In genomic region chr11:116072776-116073175, GRCh38 we compare ENCODE assay signal across 13 cellular contexts.
DNase-seq lines count a peak whose midpoint lies in the region; TF ChIP-seq lines count a peak whose summit lies in the region.
"Had no signal": no experiment of that assay in that cellular context is flagged by ENCODE, and none has a peak within 500 bp of the region (broad histone marks: within the 10 kb centered on the region; RNA-seq: fewer than 3 reads in every experiment).

No MANE protein-coding gene starts in this region.

- H3K27ac ChIP-seq in H9 (ENCODE audit: insufficient read length, low read depth, low read length) (no peak overlapping the region), trophoblast cell (ENCODE audit: low read depth, low read length) (peak overlapping the region; percentile 94), tibial artery (no peak overlapping the region)
- H3K27ac ChIP-seq: colonic mucosa had no signal

- H2BK120ac ChIP-seq in H9 (ENCODE audit: low read depth, low read length, poor library complexity, severe bottlenecking) = no peak overlapping the region
- peak overlapping the region; percentile 57 for H2BK120ac ChIP-seq in trophoblast cell (ENCODE audit: insufficient read depth, low read length, poor library complexity)

- no peaks in the 10 kb centered on the region for H3K23me2 ChIP-seq in H9 (ENCODE audit: insufficient read length, low read depth, low read length, poor library complexity, severe bottlenecking)

- intact Hi-C loops in tibial artery (cut with DNase I; ENCODE audit: low total_unique reads) = no loop called here

- H3K4me1 ChIP-seq in H9 (ENCODE audit: insufficient read depth, low read length) = no peaks in the 10 kb centered on the region; the same call in none of the 2 replicates
- peaks cover 40 to 48% of the 10 kb centered on the region in 2 experiments for H3K4me1 ChIP-seq in trophoblast cell (ENCODE audit: control insufficient read depth in 1 of 2, insufficient read depth in 2 of 2, low read length in 2 of 2)
- no peaks in the 10 kb centered on the region for H3K4me1 ChIP-seq in tibial artery
- H3K4me1 ChIP-seq: colonic mucosa had no signal

- no peak overlapping the region for H4K12ac ChIP-seq in trophoblast cell (ENCODE audit: low read depth, low read length)

- H3K18ac ChIP-seq in H9 (ENCODE audit: insufficient read length, low read depth, low read length) (no peak overlapping the region), trophoblast cell (ENCODE audit: low read length) (peak overlapping the region; percentile 77)

- H3K4ac ChIP-seq in H9 (ENCODE audit: low read depth, low read length) (no peak overlapping the region), trophoblast cell (ENCODE audit: low read depth, low read length) (peak overlapping the region; percentile 60)

- H3K27ac Mint-ChIP-seq in H9 = no peak overlapping the region
- H3K27ac Mint-ChIP-seq in activated CD4-positive, alpha-beta memory T cell treated with anti-CD3 and anti-CD28 coated beads, Interleukin-2, amount 10 ng/mL, durations not matched to agents 7 days and 5 days = no peak overlapping the region
- H3K27ac Mint-ChIP-seq: activated naive CD8-positive, alpha-beta T cell had no signal

- no peak overlapping the region for H3K4me3 ChIP-seq in astrocyte of the spinal cord (ENCODE audit: low read depth, low read length)
- H3K4me3 ChIP-seq in trophoblast cell (ENCODE audit: low read depth, low read length) = no peak overlapping the region
- H3K4me3 ChIP-seq in tibial artery = no peak overlapping the region
- H3K4me3 ChIP-seq: colonic mucosa had no signal

- H3K9me3 ChIP-seq in H9 (ENCODE audit: control insufficient read depth, low read depth, low read length) (no peaks in the 10 kb centered on the region), trophoblast cell (ENCODE audit: insufficient read depth, low read depth, low read length) (no peaks in the 10 kb centered on the region), tibial artery (no peaks in the 10 kb centered on the region)
- H3K9me3 ChIP-seq: colonic mucosa had no signal

- H3K9ac ChIP-seq in H9 (ENCODE audit: extremely low read depth, insufficient read length, low read length) (no peak overlapping the region), trophoblast cell (ENCODE audit: low read length) (no peak overlapping the region)

- H2BK5ac ChIP-seq in H9 (ENCODE audit: insufficient read length, low read length) (no peak overlapping the region), trophoblast cell (ENCODE audit: low read depth, low read length, poor library complexity) (peak overlapping the region; percentile 97)

- CTCF ChIA-PET in activated CD4-positive, alpha-beta memory T cell treated with anti-CD3 and anti-CD28 coated beads, Interleukin-2, amount 10 ng/mL, durations not matched to agents 7 days and 5 days (lab: Charles Lee) = no interaction called here

- in situ Hi-C loops in astrocyte of the spinal cord (cut with HindIII; ENCODE audit: low sequenced_read_pairs) = no loop called here

- no peaks in the 10 kb centered on the region for H3K9me3 Mint-ChIP-seq in H9
- peaks cover 4% of the 10 kb centered on the region for H3K9me3 Mint-ChIP-seq in activated CD4-positive, alpha-beta memory T cell treated with anti-CD3 and anti-CD28 coated beads, Interleukin-2, amount 10 ng/mL, durations not matched to agents 7 days and 5 days

- H3K27me3 ChIP-seq in H9 (ENCODE audit: insufficient read depth, low read length) = no peaks in the 10 kb centered on the region
- no peaks in the 10 kb centered on the region for H3K27me3 ChIP-seq in trophoblast cell (ENCODE audit: insufficient read depth, low read length)
- peaks cover 0 to 5% of the 10 kb centered on the region in 2 donors for H3K27me3 ChIP-seq in tibial artery
- H3K27me3 ChIP-seq: colonic mucosa had no signal

- DNase-seq in ELF-1 (ENCODE audit: low read depth, low spot score) (peak; percentile 50), H9 (peak; percentile 67), astrocyte of the spinal cord (ENCODE audit: low read depth, low spot score) (no peak), trophoblast cell (no peak), tibial artery (no peak)
- no peak for DNase-seq in activated CD4-positive, alpha-beta memory T cell treated with anti-CD3 and anti-CD28 coated beads, Interleukin-2, amount 10 ng/mL, durations not matched to agents 7 days and 5 days
- DNase-seq in activated T-cell treated with anti-CD3 and anti-CD28 coated beads, Interleukin-2, amount 50 U/mL, for 48 hours = no peak
- DNase-seq: Calu3, colonic mucosa, IMR-90, NCI-H187 treated with DMSO at 0.1 percent for 48 hours, right cardiac atrium had no signal

- no peak overlapping the region for H4K5ac ChIP-seq in H9 (ENCODE audit: insufficient read length, low read depth, low read length)

- H3K79me1 ChIP-seq in H9 (ENCODE audit: insufficient read depth, low read depth, low read length, poor library complexity, severe bottlenecking) (no peaks in the 10 kb centered on the region), trophoblast cell (ENCODE audit: low read length) (peaks cover 52% of the 10 kb centered on the region)

- no peak overlapping the region for H3K4me3 Mint-ChIP-seq in H9
- no peak overlapping the region for H3K4me3 Mint-ChIP-seq in activated CD4-positive, alpha-beta memory T cell treated with anti-CD3 and anti-CD28 coated beads, Interleukin-2, amount 10 ng/mL, durations not matched to agents 7 days and 5 days
- H3K4me3 Mint-ChIP-seq: activated naive CD8-positive, alpha-beta T cell had no signal

- no peak overlapping the region for H3K56ac ChIP-seq in H9 (ENCODE audit: insufficient read length, low read depth, low read length)

- TF ChIP-seq CTCF in H9 (conservative IDR thresholded peaks at IDR 0.05) = peak; percentile 53
- TF ChIP-seq CTCF in astrocyte of the spinal cord (IDR thresholded peaks at IDR 0.05; ENCODE audit: low read depth, low read length) = peak; percentile 31
- TF ChIP-seq CTCF in tibial artery (IDR thresholded peaks at IDR 0.05) = no peak

- H3K14ac ChIP-seq in H9 (ENCODE audit: insufficient read depth, low read length) (0 out of 2 replicates have a peak overlapping the region, but pooled peaks have one; percentile 60), trophoblast cell (ENCODE audit: low read length) (peak overlapping the region; percentile 40)

- H3K36me3 ChIP-seq in trophoblast cell (ENCODE audit: control insufficient read depth in 1 of 2, insufficient read depth in 2 of 2, low read length in 2 of 2) (no peaks in the 10 kb centered on the region), tibial artery (no peaks in the 10 kb centered on the region)
- H3K36me3 ChIP-seq: colonic mucosa had no signal

- H3T11ph ChIP-seq in H9 (ENCODE audit: low read length) = no peak overlapping the region

- H4K8ac ChIP-seq in H9 (replicated peaks; ENCODE audit: insufficient read length, low read depth, low read length) (no peak overlapping the region), trophoblast cell (ENCODE audit: low read depth, low read length) (peak overlapping the region; percentile 90)

- no peak overlapping the region for H2BK20ac ChIP-seq in H9 (ENCODE audit: low read depth, low read length, poor library complexity, severe bottlenecking)

- H3K27me3 Mint-ChIP-seq in H9 (ENCODE audit: low read depth) = peaks cover 16% of the 10 kb centered on the region
- H3K27me3 Mint-ChIP-seq in activated CD4-positive, alpha-beta memory T cell treated with anti-CD3 and anti-CD28 coated beads, Interleukin-2, amount 10 ng/mL, durations not matched to agents 7 days and 5 days = no peaks in the 10 kb centered on the region

- POLR2A ChIA-PET in activated CD4-positive, alpha-beta memory T cell treated with anti-CD3 and anti-CD28 coated beads, Interleukin-2, amount 10 ng/mL, durations not matched to agents 7 days and 5 days (lab: Charles Lee) = no interaction called here

- H3K4me2 ChIP-seq in H9 (ENCODE audit: insufficient read depth, insufficient read length, low read length) (no peak overlapping the region), trophoblast cell (ENCODE audit: low read length) (no peak overlapping the region)

- H4K20me1 ChIP-seq in H9 (ENCODE audit: control insufficient read depth, insufficient read depth, insufficient read length) = no peaks in the 10 kb centered on the region

- no peak overlapping the region for H2BK15ac ChIP-seq in H9 (ENCODE audit: low read depth, low read length)

- peaks cover 14 to 15% of the 10 kb centered on the region in 2 experiments for H3K4me1 Mint-ChIP-seq in H9
- H3K4me1 Mint-ChIP-seq in activated CD4-positive, alpha-beta memory T cell treated with anti-CD3 and anti-CD28 coated beads, Interleukin-2, amount 10 ng/mL, durations not matched to agents 7 days and 5 days = no peaks in the 10 kb centered on the region

- H3K79me2 ChIP-seq in H9 (ENCODE audit: insufficient read depth, low read length) (no peaks in the 10 kb centered on the region), trophoblast cell (ENCODE audit: control insufficient read depth, insufficient read depth, low read length, poor library complexity) (peaks cover 6% of the 10 kb centered on the region)

- H2AK5ac ChIP-seq in H9 (ENCODE audit: insufficient read length, low read length) (no peak overlapping the region), trophoblast cell (ENCODE audit: low read length) (peak overlapping the region; percentile 35)

- H4K91ac ChIP-seq in H9 (ENCODE audit: insufficient read length, low read depth, low read length) (no peak overlapping the region), trophoblast cell (ENCODE audit: low read depth, low read length) (peak overlapping the region; percentile 99)

- H3K23ac ChIP-seq in H9 (ENCODE audit: insufficient read length, low read depth, low read length) (no peak overlapping the region), trophoblast cell (ENCODE audit: low read length) (peak overlapping the region; percentile 84)

- no peak overlapping the region for H2AFZ ChIP-seq in H9 (ENCODE audit: low read length)
- no peak overlapping the region for H2AFZ ChIP-seq in trophoblast cell (ENCODE audit: insufficient read depth, low read length, poor library complexity)

- H2BK12ac ChIP-seq in H9 (ENCODE audit: insufficient read length, low read depth, low read length) = no peak overlapping the region
- H2BK12ac ChIP-seq in trophoblast cell (ENCODE audit: low read length) = peak overlapping the region; percentile 31

- H3K36me3 Mint-ChIP-seq in H9 (ENCODE audit: insufficient read depth in 1 of 3, low read depth in 3 of 3) = no peaks in the 10 kb centered on the region
- no peaks in the 10 kb centered on the region for H3K36me3 Mint-ChIP-seq in activated CD4-positive, alpha-beta memory T cell treated with anti-CD3 and anti-CD28 coated beads, Interleukin-2, amount 10 ng/mL, durations not matched to agents 7 days and 5 days (ENCODE audit: low read depth)
- H3K36me3 Mint-ChIP-seq: activated naive CD8-positive, alpha-beta T cell had no signal

- WGBS in H9 (ENCODE audit: extremely low coverage, insufficient read length, low lambda C conversion rate) = no CpG with 5 or more reads among the region's 7 CpGs
- no CpG with 5 or more reads among the region's 7 CpGs for WGBS in trophoblast cell (ENCODE audit: extremely low coverage, insufficient coverage, insufficient read length)

Comparison
In these comparisons a context has a peak if more than half of its experiments do, and no peak if none do; other contexts are left out.
1. DNase-seq: peak in ELF-1 (single experiment) and H9 (single experiment); none in astrocyte of the spinal cord (single experiment), trophoblast cell (0 of 2), activated CD4-positive, alpha-beta memory T cell treated with anti-CD3 and anti-CD28 coated beads, Interleukin-2, amount 10 ng/mL, durations not matched to agents 7 days and 5 days (single experiment), tibial artery (0 of 2) and activated T-cell treated with anti-CD3 and anti-CD28 coated beads, Interleukin-2, amount 50 U/mL, for 48 hours (0 of 2).
2. CTCF ChIP-seq: peak in H9 (single experiment) and astrocyte of the spinal cord (single experiment); none in tibial artery (0 of 2).